In genomic region chr16:8626946-8627345, GRCh38 we compare ENCODE assay signal across 26 cellular contexts. TPM values are rescaled to one million over a fixed set of nuclear protein-coding genes. Genes with fewer than 3 reads are reported as not detected.
DNase-seq lines count a peak whose midpoint lies in the region; ATAC-seq and TF ChIP-seq lines count a peak whose summit lies in the region.
"Had no signal": no experiment of that assay in that cellular context is flagged by ENCODE, and none has a peak within 500 bp of the region (broad histone marks: within the 10 kb centered on the region; RNA-seq: fewer than 3 reads in every experiment).

No MANE protein-coding gene starts in this region.

- no TSS peak for BruUV-seq in A673 (replicated peaks; lab: Mats Ljungman, UMichigan)

- 53 to 59% (median 57%) methylated on average over 8 of the region's 8 CpGs for WGBS in adrenal gland, 4 donors

- H3K27me3 ChIP-seq in A673 (replicated peaks; ENCODE audit: insufficient read depth, low read depth, low read length, poor library complexity) (no peaks in the 10 kb centered on the region), adrenal gland (no peaks in the 10 kb centered on the region), neutrophil (no peaks in the 10 kb centered on the region), left ventricle myocardium inferior (ENCODE audit: low read depth) (no peaks in the 10 kb centered on the region)
- no peaks in the 10 kb centered on the region for H3K27me3 ChIP-seq in BLaER1 treated with 17β-estradiol and CSF1 and Interleukin-3, amounts not matched to agents 10 nM and 100 nM

- peaks cover 78% of the 10 kb centered on the region for H3K36me3 Mint-ChIP-seq in activated T-helper 17 cell treated with anti-CD3 and anti-CD28 coated beads, Interleukin-2, amount 50 U/mL, for 72 hours (ENCODE audit: low read depth)

- H3K27ac ChIP-seq in A673 (ENCODE audit: low read depth, low read length, poor library complexity, severe bottlenecking) (peak overlapping the region; percentile 67), adrenal gland (peak overlapping the region in 1 of 5 donors; percentile 37), neutrophil (peak overlapping the region; percentile 10), left ventricle myocardium inferior (replicated peaks) (no peak overlapping the region)
- peak overlapping the region in 10 of 11 experiments; percentile 3 to 45 (median 22); a peak in 10 of 22 replicates for H3K27ac ChIP-seq in BLaER1 treated with 17β-estradiol and CSF1 and Interleukin-3, amounts not matched to agents 10 nM and 100 nM
- H3K27ac ChIP-seq: A549, GM23248 had no signal

- peak in 1 of 2 donors; percentile 37 for TF ChIP-seq POLR2A in adrenal gland (IDR thresholded peaks at IDR 0.05)

- TF ChIP-seq CTCF in A673 (conservative IDR thresholded peaks at IDR 0.05; ENCODE audit: low read depth, low read length): no peak
- no peak for TF ChIP-seq CTCF in adrenal gland (IDR thresholded peaks at IDR 0.05)
- TF ChIP-seq CTCF in neutrophil (IDR thresholded peaks at IDR 0.05): no peak
- TF ChIP-seq CTCF in left ventricle myocardium inferior (IDR thresholded peaks at IDR 0.05; ENCODE audit: borderline replicate concordance): no peak

- H3K4me2 ChIP-seq in BLaER1 treated with 17β-estradiol and CSF1 and Interleukin-3, amounts not matched to agents 10 nM and 100 nM: peak overlapping the region; percentile 43 to 96 (median 73)
- H3K4me2 ChIP-seq: A549 had no signal

- no peak overlapping the region for H3K4me3 Mint-ChIP-seq in activated T-helper 17 cell treated with anti-CD3 and anti-CD28 coated beads, Interleukin-2, amount 50 U/mL, for 72 hours

- H3K9ac ChIP-seq in BLaER1 treated with 17β-estradiol and CSF1 and Interleukin-3, amounts not matched to agents 10 nM and 100 nM: peak overlapping the region in 7 of 11 experiments; percentile 33 to 65 (median 52); a peak in 15 of 22 replicates
- H3K9ac ChIP-seq: GM23248 had no signal

- no peak overlapping the region for H3K27ac Mint-ChIP-seq in activated T-helper 17 cell treated with anti-CD3 and anti-CD28 coated beads, Interleukin-2, amount 50 U/mL, for 72 hours

- H3K27me3 Mint-ChIP-seq in activated T-helper 17 cell treated with anti-CD3 and anti-CD28 coated beads, Interleukin-2, amount 50 U/mL, for 72 hours: no peaks in the 10 kb centered on the region

- CTCF ChIA-PET in A673 (lab: Charles Lee): interaction anchor here (0.7 kb wide), 1 partner anchor 11 kb away, joined by 4 read pairs; no protein-coding TSS in a partner anchor

- H3K36me3 ChIP-seq in A673 (ENCODE audit: insufficient read depth, low read length, poor library complexity, severe bottlenecking) (peaks cover 75% of the 10 kb centered on the region), adrenal gland (replicated peaks in 1 of 2) (peaks cover 0 to 59% of the 10 kb centered on the region in 2 donors), neutrophil (peaks cover 50% of the 10 kb centered on the region), left ventricle myocardium inferior (peaks cover 68% of the 10 kb centered on the region)
- peaks cover 78 to 90% (median 83%) of the 10 kb centered on the region in 11 experiments for H3K36me3 ChIP-seq in BLaER1 treated with 17β-estradiol and CSF1 and Interleukin-3, amounts not matched to agents 10 nM and 100 nM

- ATAC-seq in GM18873 (IDR thresholded peaks at IDR 0.05; ENCODE audit: low FRiP score, unreplicated experiment): no peak
- ATAC-seq in activated T-helper 17 cell treated with anti-CD3 and anti-CD28 coated beads, Interleukin-2, amount 50 U/mL, for 72 hours (replicated peaks): no peak
- no peak for ATAC-seq in GM19328 (IDR thresholded peaks at IDR 0.05; ENCODE audit: unreplicated experiment)
- ATAC-seq: A549, PC-3, Right ventricle myocardium inferior had no signal

- no peaks in the 10 kb centered on the region for H3K4me1 Mint-ChIP-seq in activated T-helper 17 cell treated with anti-CD3 and anti-CD28 coated beads, Interleukin-2, amount 50 U/mL, for 72 hours

- H3K4me3 ChIP-seq in A673 (ENCODE audit: low read depth, low read length, poor library complexity, severe bottlenecking): no peak overlapping the region
- H3K4me3 ChIP-seq in BLaER1 treated with 17β-estradiol and CSF1 and Interleukin-3, amounts not matched to agents 10 nM and 100 nM: peak overlapping the region in 3 of 10 experiments; percentile 23 to 37 (median 34); a peak in 2 of 20 replicates
- H3K4me3 ChIP-seq in adrenal gland: no peak overlapping the region
- H3K4me3 ChIP-seq in neutrophil (ENCODE audit: low read depth in 1 of 2, low read length in 1 of 2): no peak overlapping the region
- H3K4me3 ChIP-seq in left ventricle myocardium inferior: no peak overlapping the region
- H3K4me3 ChIP-seq: A549, GM23248 had no signal

- H3K4me1 ChIP-seq in A673 (ENCODE audit: insufficient read depth, low read length, poor library complexity, severe bottlenecking): peaks cover 20% of the 10 kb centered on the region
- H3K4me1 ChIP-seq in BLaER1 treated with 17β-estradiol and CSF1 and Interleukin-3, amounts not matched to agents 10 nM and 100 nM: peaks cover 79 to 94% (median 87%) of the 10 kb centered on the region in 10 experiments
- peaks cover 10 to 38% of the 10 kb centered on the region in 2 donors for H3K4me1 ChIP-seq in adrenal gland (replicated peaks in 1 of 2)
- peaks cover 23 to 25% of the 10 kb centered on the region in 2 experiments for H3K4me1 ChIP-seq in neutrophil (ENCODE audit: control insufficient read depth in 1 of 2, insufficient read depth in 1 of 2, low read depth in 1 of 2, low read length in 1 of 2)
- peaks cover 30% of the 10 kb centered on the region for H3K4me1 ChIP-seq in left ventricle myocardium inferior

- POLR2A ChIA-PET in A673 (lab: Charles Lee; ENCODE audit: low non-redundant PET): no interaction called here

- peaks cover 0 to 95% (median 69%) of the 10 kb centered on the region in 11 experiments; a peak in 18 of 22 replicates for H4K20me1 ChIP-seq in BLaER1 treated with 17β-estradiol and CSF1 and Interleukin-3, amounts not matched to agents 10 nM and 100 nM

- intact Hi-C loops in A673 (cut with micrococcal nuclease; ENCODE audit: unreplicated experiment) (no loop called here), adrenal gland (cut with DNase I) (no loop called here), left ventricle myocardium inferior (cut with micrococcal nuclease) (no loop called here)

- H3K9me3 ChIP-seq in A673 (ENCODE audit: low read depth, low read length, poor library complexity, severe bottlenecking) (no peaks in the 10 kb centered on the region), adrenal gland (replicated peaks in 1 of 3) (no peaks in the 10 kb centered on the region), neutrophil (no peaks in the 10 kb centered on the region), left ventricle myocardium inferior (replicated peaks) (no peaks in the 10 kb centered on the region)
- H3K9me3 ChIP-seq in BLaER1 treated with 17β-estradiol and CSF1 and Interleukin-3, amounts not matched to agents 10 nM and 100 nM (replicated peaks in 1 of 11): no peaks in the 10 kb centered on the region
- H3K9me3 ChIP-seq: A549 had no signal

- no peaks in the 10 kb centered on the region for H3K9me3 Mint-ChIP-seq in activated T-helper 17 cell treated with anti-CD3 and anti-CD28 coated beads, Interleukin-2, amount 50 U/mL, for 72 hours

- DNase-seq in A673 (ENCODE audit: low spot score) (no peak), adrenal gland (peak in 5 of 7 donors; percentile 33 to 57 (median 45)), left ventricle myocardium inferior (no peak)
- DNase-seq: DMS153; DND-41; GM23248; H7; KBM-7; MM.1S; NCI-H2029; NCI-H446 treated with DMSO at 0.1 percent for 48 hours; NCI-H526; NCI-H82; NK-92 treated with Interleukin-12 subunit alpha and Interleukin-12 subunit beta, amount 100 ng/mL, for 24 hours; PC-3 had no signal

RNA-seq across cellular contexts. Expression of gene METTL22, which starts 5.4 kb away (rescaled TPM):
- total RNA-seq in A673 (2021): 91.2 and 116 TPM in 2 replicates
- total RNA-seq in adrenal gland: 10 to 100 TPM in 7 of 8 donors, 1 to 10 TPM in 1; 8.4 to 38.9 (median 22.3) TPM
- 10 to 100 TPM; 19.7 to 67.1 (median 41.6) TPM for polyA plus RNA-seq in adrenal gland
- 27.3 TPM for total RNA-seq in left ventricle myocardium inferior
- 10 to 100 TPM; 28.7 to 40.6 TPM for total RNA-seq in activated T-helper 17 cell treated with anti-CD3 and anti-CD28 coated beads, Interleukin-2, amount 50 U/mL, for 72 hours

RNA-seq across cellular contexts. Expression of gene TMEM114, which starts 36.6 kb away (rescaled TPM):
- 0.86 and 1.8 TPM in 2 replicates for total RNA-seq in A673 (2021)
- not detected for total RNA-seq in adrenal gland
- polyA plus RNA-seq in adrenal gland: 1 to 10 TPM in 1 of 3 donors, under 1 TPM in 1, not detected in 1; 0.24 to 1.1 TPM
- not detected for total RNA-seq in left ventricle myocardium inferior
- total RNA-seq in activated T-helper 17 cell treated with anti-CD3 and anti-CD28 coated beads, Interleukin-2, amount 50 U/mL, for 72 hours: not detected
- total RNA-seq: GM23248, H7, HT1080, LHCN-M2, PC-3, Right ventricle myocardium inferior, RPMI7951, SK-MEL-5 had no signal
- polyA plus RNA-seq: A549, GM23248 had no signal

RNA-seq across cellular contexts. Expression of gene ABAT, which starts 47.5 kb away (rescaled TPM):
- total RNA-seq in A673 (2021) (6.9 and 8.6 TPM in 2 replicates), adrenal gland (10 to 100 TPM; 22.5 to 55.0 (median 28.5) TPM), left ventricle myocardium inferior (14.5 TPM)
- polyA plus RNA-seq in adrenal gland: 10 to 100 TPM; 12.1 to 37.4 (median 26.1) TPM
- total RNA-seq in activated T-helper 17 cell treated with anti-CD3 and anti-CD28 coated beads, Interleukin-2, amount 50 U/mL, for 72 hours: 10 to 100 TPM in 1 of 2 donors, 1 to 10 TPM in 1; 4.8 to 10.4 TPM
- total RNA-seq: HT1080 had no signal

Comparison
In these comparisons a context has a peak if more than half of its experiments do, and no peak if none do; other contexts are left out.
1. DNase-seq: peak in adrenal gland (5 of 7); none in A673 (single experiment) and left ventricle myocardium inferior (single experiment).